Comparison of ENCODE assay signal across 18 cellular contexts in the genomic region with DNA sequence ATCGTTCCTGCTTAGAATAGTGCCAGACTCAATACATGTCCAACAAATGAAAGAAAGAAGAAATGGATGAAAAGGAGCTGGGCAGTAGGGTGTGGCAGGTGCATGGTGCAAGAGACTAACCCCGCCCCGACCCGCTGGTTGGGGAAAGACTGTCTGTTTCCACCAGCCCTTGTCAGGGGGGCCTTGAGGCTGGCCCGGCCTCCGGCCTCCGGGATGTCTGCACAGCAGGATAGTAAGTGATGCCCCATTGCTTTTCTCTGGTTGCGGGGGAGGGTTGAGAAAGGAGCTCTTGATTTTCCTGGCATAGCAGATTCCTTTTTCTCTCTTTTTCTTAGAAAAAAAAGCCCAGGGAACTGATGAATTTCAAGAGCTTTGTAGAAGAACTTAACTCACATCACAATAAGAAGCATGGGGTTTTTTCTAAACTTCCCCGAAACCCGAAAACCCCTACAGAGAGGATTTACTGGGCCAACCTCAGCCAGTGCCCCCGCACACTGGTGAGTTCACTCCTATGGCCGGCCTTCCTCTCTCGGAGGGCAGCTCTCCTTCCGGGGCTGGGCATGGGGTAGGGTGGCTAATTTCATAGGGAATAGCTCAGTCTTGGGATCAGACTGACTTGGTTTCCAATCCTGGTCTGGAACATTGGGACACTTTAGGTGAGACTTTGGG. TPM values are rescaled to one million over a fixed set of nuclear protein-coding genes. Genes with fewer than 3 reads are reported as not detected.
DNase-seq lines count a peak whose midpoint lies in the region; ATAC-seq lines count a peak whose summit lies in the region.
"Had no signal": no experiment of that assay in that cellular context is flagged by ENCODE, and none has a peak within 500 bp of the region (broad histone marks: within the 10 kb centered on the region; RNA-seq: fewer than 3 reads in every experiment).

No MANE protein-coding gene starts in this region.

- intact Hi-C loops in activated CD4-positive, alpha-beta T cell treated with anti-CD3 and anti-CD28 coated beads, Interleukin-2, amount 10 ng/mL, durations not matched to agents 24 days and 14 days (cut with micrococcal nuclease) = no loop called here

- H3K27me3 Mint-ChIP-seq in activated CD4-positive, alpha-beta T cell treated with anti-CD3 and anti-CD28 coated beads, Interleukin-2, amount 10 ng/mL, durations not matched to agents 24 days and 14 days = no peaks in the 10 kb centered on the region

- H3K9me3 Mint-ChIP-seq in activated CD4-positive, alpha-beta T cell treated with anti-CD3 and anti-CD28 coated beads, Interleukin-2, amount 10 ng/mL, durations not matched to agents 24 days and 14 days = no peaks in the 10 kb centered on the region
- no peaks in the 10 kb centered on the region for H3K9me3 Mint-ChIP-seq in stimulated activated effector memory CD8-positive, alpha-beta T cell treated with anti-CD3 and anti-CD28 coated beads, Interleukin-12 subunit alpha, Interleukin-12 subunit beta, amount 100 ng/mL, for 72 hours
- H3K9me3 Mint-ChIP-seq: dendritic cell treated with granulocyte-macrophage colony-stimulating factor and Interleukin-4, amounts not matched to agents 40 ng/mL and 50 ng/mL, for 4 days had no signal

- H3K27ac Mint-ChIP-seq in activated CD4-positive, alpha-beta T cell treated with anti-CD3 and anti-CD28 coated beads, Interleukin-2, amount 10 ng/mL, durations not matched to agents 24 days and 14 days = no peak overlapping the region
- peak overlapping the region; percentile 65 for H3K27ac Mint-ChIP-seq in stimulated activated effector memory CD8-positive, alpha-beta T cell treated with anti-CD3 and anti-CD28 coated beads, Interleukin-12 subunit alpha, Interleukin-12 subunit beta, amount 100 ng/mL, for 72 hours
- H3K27ac Mint-ChIP-seq: CD14-positive monocyte; dendritic cell treated with granulocyte-macrophage colony-stimulating factor and Interleukin-4, amounts not matched to agents 40 ng/mL and 50 ng/mL, for 4 days had no signal

- H3K4me1 Mint-ChIP-seq in activated CD4-positive, alpha-beta T cell treated with anti-CD3 and anti-CD28 coated beads, Interleukin-2, amount 10 ng/mL, durations not matched to agents 24 days and 14 days = peaks cover 10% of the 10 kb centered on the region
- H3K4me1 Mint-ChIP-seq in stimulated activated effector memory CD8-positive, alpha-beta T cell treated with anti-CD3 and anti-CD28 coated beads, Interleukin-12 subunit alpha, Interleukin-12 subunit beta, amount 100 ng/mL, for 72 hours = peaks cover 37% of the 10 kb centered on the region

- DNase-seq in activated CD4-positive, alpha-beta T cell treated with anti-CD3 and anti-CD28 coated beads, Interleukin-2, amount 10 ng/mL, durations not matched to agents 24 days and 14 days = peak; percentile 53
- no peak for DNase-seq in activated CD4-positive, alpha-beta T cell treated with anti-CD3 and anti-CD28 coated beads, Interleukin-2, amount 50 U/mL, for 48 hours
- DNase-seq in iPS-NIHi11 (ENCODE audit: low spot score) (peak; percentile 71), mucosa of gallbladder (ENCODE audit: low spot score) (no peak)
- no peak for DNase-seq in stimulated activated effector memory CD8-positive, alpha-beta T cell treated with anti-CD3 and anti-CD28 coated beads, Interleukin-12 subunit alpha, Interleukin-12 subunit beta, amount 100 ng/mL, for 72 hours (ENCODE audit: low spot score in 2 of 2)
- DNase-seq in stimulated activated CD4-positive, alpha-beta T cell treated with anti-CD3 and anti-CD28 coated beads, Interleukin-12 subunit alpha, Interleukin-12 subunit beta, amount 100 ng/mL, for 4 hours = no peak
- DNase-seq: activated CD4-positive, alpha-beta T cell treated with anti-CD3 and anti-CD28 coated beads, Interleukin-2, amount 50 U/mL, for 4 hours; DND-41; heart right ventricle; NCI-H345; OCI-M1; SK-N-SH had no signal

- ATAC-seq in HG03442 (IDR thresholded peaks at IDR 0.05; ENCODE audit: unreplicated experiment) (peak; percentile 27), GM21717 (IDR thresholded peaks at IDR 0.05; ENCODE audit: unreplicated experiment) (no peak)
- no peak for ATAC-seq in stimulated activated effector memory CD8-positive, alpha-beta T cell treated with anti-CD3 and anti-CD28 coated beads, Interleukin-12 subunit alpha, Interleukin-12 subunit beta, amount 100 ng/mL, for 72 hours
- ATAC-seq: heart right ventricle had no signal

- H3K4me3 Mint-ChIP-seq in activated CD4-positive, alpha-beta T cell treated with anti-CD3 and anti-CD28 coated beads, Interleukin-2, amount 10 ng/mL, durations not matched to agents 24 days and 14 days = no peak overlapping the region
- no peak overlapping the region for H3K4me3 Mint-ChIP-seq in stimulated activated effector memory CD8-positive, alpha-beta T cell treated with anti-CD3 and anti-CD28 coated beads, Interleukin-12 subunit alpha, Interleukin-12 subunit beta, amount 100 ng/mL, for 72 hours
- H3K4me3 Mint-ChIP-seq: CD14-positive monocyte; dendritic cell treated with granulocyte-macrophage colony-stimulating factor and Interleukin-4, amounts not matched to agents 40 ng/mL and 50 ng/mL, for 4 days had no signal

- H3K36me3 Mint-ChIP-seq in activated CD4-positive, alpha-beta T cell treated with anti-CD3 and anti-CD28 coated beads, Interleukin-2, amount 10 ng/mL, durations not matched to agents 24 days and 14 days (ENCODE audit: low read depth) = no peaks in the 10 kb centered on the region
- no peaks in the 10 kb centered on the region for H3K36me3 Mint-ChIP-seq in stimulated activated effector memory CD8-positive, alpha-beta T cell treated with anti-CD3 and anti-CD28 coated beads, Interleukin-12 subunit alpha, Interleukin-12 subunit beta, amount 100 ng/mL, for 72 hours
- H3K36me3 Mint-ChIP-seq: CD14-positive monocyte had no signal

RNA-seq across cellular contexts. Expression of gene TTC22, which starts 12.5 kb away (rescaled TPM):
- total RNA-seq in activated CD4-positive, alpha-beta T cell treated with anti-CD3 and anti-CD28 coated beads, Interleukin-2, amount 10 ng/mL, durations not matched to agents 24 days and 14 days = 1.6 TPM in 2 replicates
- 24.9 TPM for total RNA-seq in mucosa of gallbladder
- total RNA-seq: fibroblast of lung, lung microvascular endothelial cell had no signal

RNA-seq across cellular contexts. Expression of gene PARS2, which starts 49.3 kb away (rescaled TPM):
- total RNA-seq in activated CD4-positive, alpha-beta T cell treated with anti-CD3 and anti-CD28 coated beads, Interleukin-2, amount 10 ng/mL, durations not matched to agents 24 days and 14 days = 7.1 and 7.8 TPM in 2 replicates
- 6.3 TPM for total RNA-seq in mucosa of gallbladder

Comparison
In these comparisons a context has a peak if more than half of its experiments do, and no peak if none do; other contexts are left out.
1. DNase-seq: peak in activated CD4-positive, alpha-beta T cell treated with anti-CD3 and anti-CD28 coated beads, Interleukin-2, amount 10 ng/mL, durations not matched to agents 24 days and 14 days (single experiment) and iPS-NIHi11 (single experiment); none in activated CD4-positive, alpha-beta T cell treated with anti-CD3 and anti-CD28 coated beads, Interleukin-2, amount 50 U/mL, for 48 hours (0 of 2), stimulated activated effector memory CD8-positive, alpha-beta T cell treated with anti-CD3 and anti-CD28 coated beads, Interleukin-12 subunit alpha, Interleukin-12 subunit beta, amount 100 ng/mL, for 72 hours (0 of 2), mucosa of gallbladder (single experiment) and stimulated activated CD4-positive, alpha-beta T cell treated with anti-CD3 and anti-CD28 coated beads, Interleukin-12 subunit alpha, Interleukin-12 subunit beta, amount 100 ng/mL, for 4 hours (single experiment).